ENCODE assay signal across 13 cellular contexts in genomic region chrX:20452487-20452886, GRCh38.
DNase-seq lines count a peak whose midpoint lies in the region; ATAC-seq and TF ChIP-seq lines count a peak whose summit lies in the region.
"Had no signal": no experiment of that assay in that cellular context is flagged by ENCODE, and none has a peak within 500 bp of the region (broad histone marks: within the 10 kb centered on the region; RNA-seq: fewer than 3 reads in every experiment).

No MANE protein-coding gene starts in this region.

- no peak for TF ChIP-seq CTCF in GM10248 (IDR thresholded peaks at IDR 0.05; ENCODE audit: control extremely low read depth, extremely low read depth, low read depth, missing control alignments)
- TF ChIP-seq CTCF in left ventricle myocardium inferior (IDR thresholded peaks at IDR 0.05; ENCODE audit: borderline replicate concordance) = no peak
- TF ChIP-seq CTCF in A673 (conservative IDR thresholded peaks at IDR 0.05; ENCODE audit: low read depth, low read length) = no peak

- peak overlapping the region; percentile 71 for H3K4me3 Mint-ChIP-seq in T-helper 2 cell treated with Interferon-gamma antibody and Interleukin-4, amounts not matched to agents 5 μg/mL and 100 μg/mL, for 36 hours
- H3K4me3 Mint-ChIP-seq: CD14-positive monocyte, HFFc6 had no signal

- no peaks in the 10 kb centered on the region for H3K27me3 ChIP-seq in left ventricle myocardium inferior (ENCODE audit: low read depth)
- peaks cover 2% of the 10 kb centered on the region for H3K27me3 ChIP-seq in A673 (replicated peaks; ENCODE audit: insufficient read depth, low read depth, low read length, poor library complexity)
- H3K27me3 ChIP-seq: testis had no signal

- peak; percentile 9 for DNase-seq in GM10248 (ENCODE audit: extremely low spot score)
- no peak for DNase-seq in T-helper 2 cell treated with Interferon-gamma antibody and Interleukin-4, amounts not matched to agents 5 μg/mL and 100 μg/mL, for 36 hours (ENCODE audit: low spot score)
- DNase-seq in left ventricle myocardium inferior = no peak
- no peak for DNase-seq in putamen (ENCODE audit: low spot score)
- DNase-seq in head of caudate nucleus = no peak
- DNase-seq in A673 (ENCODE audit: low spot score) = no peak
- DNase-seq: HFFc6; stimulated activated CD4-positive, alpha-beta T cell treated with anti-CD3 and anti-CD28 coated beads, Interleukin-4, amount 100 ng/mL, for 24 hours; testis had no signal

- H3K27me3 Mint-ChIP-seq in T-helper 2 cell treated with Interferon-gamma antibody and Interleukin-4, amounts not matched to agents 5 μg/mL and 100 μg/mL, for 36 hours (ENCODE audit: low read depth) = peaks cover 11% of the 10 kb centered on the region

- H3K36me3 ChIP-seq in left ventricle myocardium inferior = no peaks in the 10 kb centered on the region
- no peaks in the 10 kb centered on the region for H3K36me3 ChIP-seq in A673 (ENCODE audit: insufficient read depth, low read length, poor library complexity, severe bottlenecking)

- H3K9me3 ChIP-seq in left ventricle myocardium inferior (replicated peaks) (no peaks in the 10 kb centered on the region), A673 (ENCODE audit: low read depth, low read length, poor library complexity, severe bottlenecking) (no peaks in the 10 kb centered on the region)
- H3K9me3 ChIP-seq: testis had no signal

- peaks cover 33% of the 10 kb centered on the region for H3K4me1 Mint-ChIP-seq in T-helper 2 cell treated with Interferon-gamma antibody and Interleukin-4, amounts not matched to agents 5 μg/mL and 100 μg/mL, for 36 hours (ENCODE audit: low read depth)

- POLR2A ChIA-PET in GM10248 (lab: Yijun Ruan, JAX) (no interaction called here), A673 (lab: Charles Lee; ENCODE audit: low non-redundant PET) (no interaction called here)

- peaks cover 7% of the 10 kb centered on the region for H3K36me3 Mint-ChIP-seq in T-helper 2 cell treated with Interferon-gamma antibody and Interleukin-4, amounts not matched to agents 5 μg/mL and 100 μg/mL, for 36 hours (ENCODE audit: low read depth)
- H3K36me3 Mint-ChIP-seq: CD14-positive monocyte had no signal

- no TSS peak for BruUV-seq in A673 (replicated peaks; lab: Mats Ljungman, UMichigan)

- H3K4me1 ChIP-seq in left ventricle myocardium inferior (no peaks in the 10 kb centered on the region), A673 (ENCODE audit: insufficient read depth, low read length, poor library complexity, severe bottlenecking) (no peaks in the 10 kb centered on the region)
- H3K4me1 ChIP-seq: testis had no signal

- H3K27ac Mint-ChIP-seq in T-helper 2 cell treated with Interferon-gamma antibody and Interleukin-4, amounts not matched to agents 5 μg/mL and 100 μg/mL, for 36 hours = peak overlapping the region; percentile 93
- H3K27ac Mint-ChIP-seq: CD14-positive monocyte, HFFc6 had no signal

- H3K27ac ChIP-seq in left ventricle myocardium inferior (replicated peaks) = no peak overlapping the region
- no peak overlapping the region for H3K27ac ChIP-seq in A673 (ENCODE audit: low read depth, low read length, poor library complexity, severe bottlenecking)
- H3K27ac ChIP-seq: testis had no signal

- ATAC-seq in GM19025 (IDR thresholded peaks at IDR 0.05; ENCODE audit: low read depth, unreplicated experiment) = peak; percentile 68
- ATAC-seq in HG02973 (IDR thresholded peaks at IDR 0.05; ENCODE audit: unreplicated experiment) = peak; percentile 78

- intact Hi-C loops in left ventricle myocardium inferior (cut with micrococcal nuclease) (no loop called here), head of caudate nucleus (cut with DNase I) (no loop called here), A673 (cut with micrococcal nuclease; ENCODE audit: unreplicated experiment) (no loop called here)

- peaks cover 7% of the 10 kb centered on the region for H3K9me3 Mint-ChIP-seq in T-helper 2 cell treated with Interferon-gamma antibody and Interleukin-4, amounts not matched to agents 5 μg/mL and 100 μg/mL, for 36 hours
- H3K9me3 Mint-ChIP-seq: HFFc6 had no signal

- H3K4me3 ChIP-seq in left ventricle myocardium inferior (no peak overlapping the region), A673 (ENCODE audit: low read depth, low read length, poor library complexity, severe bottlenecking) (no peak overlapping the region)
- H3K4me3 ChIP-seq: lung, testis had no signal

- CTCF ChIA-PET in GM10248 (lab: Yijun Ruan, JAX) = no interaction called here
- CTCF ChIA-PET in A673 (lab: Charles Lee) = no interaction called here
